27 cellular contexts compared by ENCODE assay signal in genomic region chr12:79982371-79983062, GRCh38. TPM values are rescaled to one million over a fixed set of nuclear protein-coding genes. Genes with fewer than 3 reads are reported as not detected.
DNase-seq lines count a peak whose midpoint lies in the region; ATAC-seq, FAIRE-seq and TF ChIP-seq lines count a peak whose summit lies in the region.
"Had no signal": no experiment of that assay in that cellular context is flagged by ENCODE, and none has a peak within 500 bp of the region (broad histone marks: within the 10 kb centered on the region; RNA-seq: fewer than 3 reads in every experiment).

No MANE protein-coding gene starts in this region.

- POLR2A ChIA-PET in A549 (lab: Yijun Ruan, JAX): no interaction called here
- POLR2A ChIA-PET in RWPE1 (lab: Yijun Ruan, JAX; ENCODE audit: low non-redundant PET): no interaction called here

- peaks cover 12% of the 10 kb centered on the region for H3K4me1 ChIP-seq in A549
- H3K4me1 ChIP-seq: parathyroid adenoma had no signal

- no peak for TF ChIP-seq POLR2A in A549 (IDR thresholded peaks at IDR 0.05; ENCODE audit: low read length)

- ATAC-seq in A549 (no peak), GM21528 (IDR thresholded peaks at IDR 0.05; ENCODE audit: low FRiP score, unreplicated experiment) (no peak)
- ATAC-seq: effector memory CD8-positive, alpha-beta T cell had no signal

- in situ Hi-C loops in ACHN (cut with HindIII; ENCODE audit: low pct_ligation_motif_present, low pct_unique_long_range_greater_than_20kb, low sequenced_read_pairs): no loop called here

- DNase-seq in A549 (ENCODE audit: low read depth in 1 of 2, low spot score in 1 of 2) (no peak), Daoy (ENCODE audit: low read depth) (peak; percentile 74), RWPE1 (ENCODE audit: low spot score) (no peak), glomerular visceral epithelial cell (ENCODE audit: extremely low spot score) (peak; percentile 1), NCI-H1092 (lab: John Stamatoyannopoulos, UW) (no peak), RPMI8226 (no peak), ACHN (no peak)
- DNase-seq: activated CD4-positive, alpha-beta T cell treated with anti-CD3 and anti-CD28 coated beads, Interleukin-2, amount 50 U/mL, for 1 hour; activated CD4-positive, CD25-positive, alpha-beta regulatory T cell; activated gamma-delta T cell; activated naive CD8-positive, alpha-beta T cell treated with anti-CD3 and anti-CD28 coated beads for 36 hours; activated T-cell treated with anti-CD3 and anti-CD28 coated beads, Interleukin-2, amount 50 U/mL, for 24 hours; aorta; cortex of kidney; effector memory CD8-positive, alpha-beta T cell; GF-D8; Kasumi-1; left ventricle myocardium inferior; mesendoderm; NCI-H1048; NCI-H187; NCI-H2171; retina; stimulated activated naive CD4-positive, alpha-beta T cell treated with Interleukin-2 at 50 U/mL for 16 hours had no signal

- H3K27ac ChIP-seq in A549: peak overlapping the region in 1 of 2 experiments; percentile 72; a peak in 3 of 6 replicates
- H3K27ac ChIP-seq in RWPE1: peak overlapping the region; percentile 85
- H3K27ac ChIP-seq: left ventricle myocardium inferior, parathyroid adenoma had no signal

- TF ChIP-seq CTCF in A549 (IDR thresholded peaks at IDR 0.05): no peak
- TF ChIP-seq CTCF in RWPE1 (conservative IDR thresholded peaks at IDR 0.05; ENCODE audit: low read depth): no peak

- H3K4me3 ChIP-seq in A549: no peak overlapping the region
- H3K4me3 ChIP-seq: left ventricle myocardium inferior, skin epidermis had no signal

- TF ChIP-seq EP300 in A549 (IDR thresholded peaks at IDR 0.05): no peak

- H3K4me2 ChIP-seq in A549: 0 out of 3 replicates have a peak overlapping the region, but pooled peaks have one; percentile 42

- no peak for FAIRE-seq in A549 (lab: Jason Lieb, UNC)

- TF ChIP-seq RAD21 in A549 (conservative IDR thresholded peaks at IDR 0.05 in 1 of 2, IDR thresholded peaks at IDR 0.05 in 1 of 2): no peak

- 69% methylated on average over 3 of the region's 3 CpGs for WGBS in A549 (ENCODE audit: missing lambda C conversion rate)

- CTCF ChIA-PET in A549 (lab: Yijun Ruan, JAX) (interaction anchor here (1.0 kb wide), 1 partner anchor 47 kb away, joined by 3 read pairs; no protein-coding TSS in a partner anchor), RWPE1 (lab: Yijun Ruan, JAX) (interaction anchor here (0.8 kb wide), 1 partner anchor 398 kb away, joined by 3 read pairs; no protein-coding TSS in a partner anchor)

- H3K9me3 ChIP-seq in A549: no peaks in the 10 kb centered on the region
- H3K9me3 ChIP-seq: left ventricle myocardium inferior had no signal

TF ChIP-seq in A549, 52 proteins besides CTCF, POLR2A, EP300 and RAD21:
- TF ChIP-seq JUNB (IDR thresholded peaks at IDR 0.05) (no peak), TP53 (CRISPR knock-in tag; IDR thresholded peaks at IDR 0.05) (no peak), NPAS2 (CRISPR knock-in tag; IDR thresholded peaks at IDR 0.05; ENCODE audit: borderline replicate concordance) (no peak), HOXA7 (CRISPR knock-in tag; IDR thresholded peaks at IDR 0.05) (no peak), E2F6 (IDR thresholded peaks at IDR 0.05; ENCODE audit: borderline replicate concordance, low read depth) (no peak), RARB (CRISPR knock-in tag; IDR thresholded peaks at IDR 0.05) (no peak), PBX3 (IDR thresholded peaks at IDR 0.05) (no peak), RNF2 (IDR thresholded peaks at IDR 0.05; ENCODE audit: borderline replicate concordance, low read depth) (no peak), FOSL2 (IDR thresholded peaks at IDR 0.05) (no peak), FOSL2 (CRISPR knock-in tag; IDR thresholded peaks at IDR 0.05) (no peak), ZC3H11A (IDR thresholded peaks at IDR 0.05) (no peak), CEBPB (IDR thresholded peaks at IDR 0.05) (no peak), NFE2L2 (conservative IDR thresholded peaks at IDR 0.05; ENCODE audit: low read length) (no peak), HOXB5 (CRISPR knock-in tag; IDR thresholded peaks at IDR 0.05) (no peak)

RNA-seq across cellular contexts. Expression of gene PPP1R12A, which starts 47.6 kb away (rescaled TPM):
- polyA plus RNA-seq in A549 (2011; rRNA removed) (48.5 and 74.8 TPM in 2 replicates), A549 (2017; fragmentation: RNase III; extraction: RNeasy Plus Mini Kit Qiagen cat#74134 plus additional on column Dnase treatment) (28.0 to 32.0 TPM (median 29.4 TPM) in 3 replicates)
- 10.9 TPM in 2 replicates for polyA plus RNA-seq in A549 (2012; cell fraction: cytosol; rRNA removed)
- polyA plus RNA-seq in A549 (2012; cell fraction: nucleus; rRNA removed): 14.0 and 15.0 TPM in 2 replicates
- 80.9 and 86.0 TPM in 2 replicates for polyA minus RNA-seq in A549 (2011; rRNA and poly(A)+ RNA removed)
- total RNA-seq in Daoy (2014; rRNA removed; shearing (Covaris generic)): 91.8 and 104 TPM in 2 replicates

Comparison
In these comparisons a context has a peak if more than half of its experiments do, and no peak if none do; other contexts are left out.
1. DNase-seq: peak in Daoy (single experiment) and glomerular visceral epithelial cell (single experiment); none in A549 (0 of 2), RWPE1 (single experiment), NCI-H1092 (single experiment), RPMI8226 (single experiment) and ACHN (single experiment).